1 cellular context compared by ENCODE assay signal in the genomic region with DNA sequence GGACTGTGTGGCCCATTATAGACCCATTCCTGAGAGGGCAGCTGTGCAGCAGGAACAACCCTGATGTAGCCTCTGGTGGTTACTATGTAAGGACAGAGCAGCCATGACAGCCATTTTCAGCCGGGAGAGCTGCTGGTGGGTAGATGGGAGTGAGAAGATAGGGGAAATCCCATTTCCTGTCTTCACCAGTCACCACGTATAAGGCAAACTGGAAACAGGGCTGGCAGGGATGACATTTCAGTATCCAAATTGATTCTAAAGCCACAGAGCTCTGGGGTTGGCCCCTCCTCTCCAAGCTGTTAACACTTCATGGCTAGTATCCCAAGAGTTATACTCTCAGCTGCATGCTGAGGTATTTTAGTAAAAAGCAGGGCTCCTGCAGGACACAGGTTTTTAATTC.
TF ChIP-seq lines count a peak whose summit lies in the region.

No MANE protein-coding gene starts in this region.

TF ChIP-seq in GM23338, 12 proteins besides CTCF, POLR2A, EP300 and RAD21 (continued from another document):
- TF ChIP-seq, protein P1, sequence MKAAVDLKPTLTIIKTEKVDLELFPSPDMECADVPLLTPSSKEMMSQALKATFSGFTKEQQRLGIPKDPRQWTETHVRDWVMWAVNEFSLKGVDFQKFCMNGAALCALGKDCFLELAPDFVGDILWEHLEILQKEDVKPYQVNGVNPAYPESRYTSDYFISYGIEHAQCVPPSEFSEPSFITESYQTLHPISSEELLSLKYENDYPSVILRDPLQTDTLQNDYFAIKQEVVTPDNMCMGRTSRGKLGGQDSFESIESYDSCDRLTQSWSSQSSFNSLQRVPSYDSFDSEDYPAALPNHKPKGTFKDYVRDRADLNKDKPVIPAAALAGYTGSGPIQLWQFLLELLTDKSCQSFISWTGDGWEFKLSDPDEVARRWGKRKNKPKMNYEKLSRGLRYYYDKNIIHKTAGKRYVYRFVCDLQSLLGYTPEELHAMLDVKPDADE (IDR thresholded peaks at IDR 0.05), result no peak
- TF ChIP-seq NANOG (IDR thresholded peaks at IDR 0.05; ENCODE audit: borderline replicate concordance), result no peak
